19 cellular contexts compared by ENCODE assay signal in the genomic region with DNA sequence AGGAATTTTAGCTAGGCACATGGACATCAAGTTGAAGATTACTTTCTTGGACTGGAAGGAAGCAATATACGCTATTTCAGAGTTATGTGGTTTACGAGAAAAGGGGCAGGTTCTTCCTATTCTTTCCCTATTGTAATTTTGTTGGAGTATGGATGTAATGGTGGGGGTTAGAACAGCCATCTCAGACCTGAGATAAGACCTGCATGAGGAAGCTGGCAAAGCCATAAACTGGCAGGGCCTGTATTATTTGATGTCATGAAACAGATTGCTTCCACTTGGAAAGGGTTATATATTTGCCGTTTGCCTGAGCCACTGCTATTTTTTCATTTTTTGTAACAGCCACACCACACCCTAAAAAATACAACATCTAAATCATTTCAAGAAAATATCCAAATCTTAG.
A peak's percentile ranks its signal among the peaks of the same experiment; 100 is the strongest.
DNase-seq lines count a peak whose midpoint lies in the region; ATAC-seq and TF ChIP-seq lines count a peak whose summit lies in the region.
"Had no signal": no experiment of that assay in that cellular context is flagged by ENCODE, and none has a peak within 500 bp of the region (broad histone marks: within the 10 kb centered on the region; RNA-seq: fewer than 3 reads in every experiment).

No MANE protein-coding gene starts in this region.

- intact Hi-C loops in colonic mucosa (cut with DNase I), result no loop called here
- intact Hi-C loops in mucosa of descending colon (cut with DNase I, micrococcal nuclease), result no loop called here
- intact Hi-C loops in transverse colon (cut with DNase I; ENCODE audit: low total_unique reads), result no loop called here

- H3K27me3 ChIP-seq in colonic mucosa (no peaks in the 10 kb centered on the region), transverse colon (no peaks in the 10 kb centered on the region), H7 (ENCODE audit: control insufficient read depth, insufficient read depth, low read length) (no peaks in the 10 kb centered on the region)
- H3K27me3 ChIP-seq: BLaER1 treated with 17β-estradiol and CSF1 and Interleukin-3, amounts not matched to agents 10 nM and 100 nM had no signal

- DNase-seq in G401 (ENCODE audit: low spot score) (peak; percentile 39), colonic mucosa (peak; percentile 68), mucosa of descending colon (peak in 1 of 3 donors; percentile 67), transverse colon (peak; percentile 26), NCI-H1436 (lab: John Stamatoyannopoulos, UW) (no peak), H7 (no peak)
- DNase-seq: AML-193; Caco-2; Calu3; CD4-positive, alpha-beta T cell; CD8-positive, alpha-beta T cell; DMS79 treated with DMSO at 0.1 percent for 48 hours; GDM1 had no signal

- H3K4me1 ChIP-seq in colonic mucosa, result no peaks in the 10 kb centered on the region
- H3K4me1 ChIP-seq in mucosa of descending colon (ENCODE audit: low read depth), result no peaks in the 10 kb centered on the region
- peaks cover 0 to 18% (median 5%) of the 10 kb centered on the region in 4 donors for H3K4me1 ChIP-seq in transverse colon
- H3K4me1 ChIP-seq: A549; BLaER1 treated with 17β-estradiol and CSF1 and Interleukin-3, amounts not matched to agents 10 nM and 100 nM had no signal

- TF ChIP-seq POLR2A in transverse colon (IDR thresholded peaks at IDR 0.05), result no peak

- H3K4me3 ChIP-seq in colonic mucosa (no peak overlapping the region), mucosa of descending colon (no peak overlapping the region), transverse colon (no peak overlapping the region), H7 (ENCODE audit: insufficient read depth, low read depth, low read length) (no peak overlapping the region)
- H3K4me3 ChIP-seq: A549; BLaER1 treated with 17β-estradiol and CSF1 and Interleukin-3, amounts not matched to agents 10 nM and 100 nM; GM12878 had no signal

- WGBS in transverse colon (ENCODE audit: low coverage in 1 of 2), 2 donors, result 50 to 54% methylated on average over 3 of the region's 3 CpGs

- in situ Hi-C loops in G401 (cut with HindIII; ENCODE audit: low sequenced_read_pairs) (no loop called here), transverse colon (cut with MboI; ENCODE audit: low pct_ligation_motif_present in 1 of 4, low pct_unique_long_range_greater_than_20kb in 1 of 4, low sequenced_read_pairs in 3 of 4) (no loop called here)

- H3K9ac ChIP-seq in colonic mucosa (ENCODE audit: low read depth in 2 of 2, low read length in 2 of 2), result no peak overlapping the region
- H3K9ac ChIP-seq: BLaER1 treated with 17β-estradiol and CSF1 and Interleukin-3, amounts not matched to agents 10 nM and 100 nM had no signal

- H3K27ac ChIP-seq in colonic mucosa (peak overlapping the region; percentile 2), transverse colon (peak overlapping the region in 2 of 4 donors; percentile 24 to 30)
- H3K27ac ChIP-seq: 22Rv1; A549; BLaER1 treated with 17β-estradiol and CSF1 and Interleukin-3, amounts not matched to agents 10 nM and 100 nM; C4-2B had no signal

- no peak for TF ChIP-seq EP300 in transverse colon (IDR thresholded peaks at IDR 0.05; ENCODE audit: low read depth)

- H3K36me3 ChIP-seq in colonic mucosa (no peaks in the 10 kb centered on the region), mucosa of descending colon (ENCODE audit: low read depth) (no peaks in the 10 kb centered on the region), transverse colon (no peaks in the 10 kb centered on the region), H7 (replicated peaks; ENCODE audit: control insufficient read depth, insufficient read depth, low read length) (no peaks in the 10 kb centered on the region)
- H3K36me3 ChIP-seq: BLaER1 treated with 17β-estradiol and CSF1 and Interleukin-3, amounts not matched to agents 10 nM and 100 nM had no signal

- no peaks in the 10 kb centered on the region for H3K9me3 ChIP-seq in colonic mucosa
- no peaks in the 10 kb centered on the region for H3K9me3 ChIP-seq in mucosa of descending colon
- no peaks in the 10 kb centered on the region for H3K9me3 ChIP-seq in transverse colon
- H3K9me3 ChIP-seq: A549, Caco-2 had no signal

- peak; percentile 99 for ATAC-seq in mucosa of descending colon
- ATAC-seq in GM21576 (IDR thresholded peaks at IDR 0.05; ENCODE audit: unreplicated experiment), result no peak
- ATAC-seq: A549; CD8-positive, alpha-beta T cell; GM12878 had no signal

- no peak for TF ChIP-seq CTCF in colonic mucosa (IDR thresholded peaks at IDR 0.05)
- TF ChIP-seq CTCF in mucosa of descending colon (IDR thresholded peaks at IDR 0.05), result no peak
- no peak for TF ChIP-seq CTCF in transverse colon (IDR thresholded peaks at IDR 0.05)

Comparison
In these comparisons a context has a peak if more than half of its experiments do, and no peak if none do; other contexts are left out.
1. DNase-seq: peak in G401 (single experiment), colonic mucosa (single experiment) and transverse colon (single experiment); none in NCI-H1436 (single experiment) and H7 (single experiment).